In the genomic region with DNA sequence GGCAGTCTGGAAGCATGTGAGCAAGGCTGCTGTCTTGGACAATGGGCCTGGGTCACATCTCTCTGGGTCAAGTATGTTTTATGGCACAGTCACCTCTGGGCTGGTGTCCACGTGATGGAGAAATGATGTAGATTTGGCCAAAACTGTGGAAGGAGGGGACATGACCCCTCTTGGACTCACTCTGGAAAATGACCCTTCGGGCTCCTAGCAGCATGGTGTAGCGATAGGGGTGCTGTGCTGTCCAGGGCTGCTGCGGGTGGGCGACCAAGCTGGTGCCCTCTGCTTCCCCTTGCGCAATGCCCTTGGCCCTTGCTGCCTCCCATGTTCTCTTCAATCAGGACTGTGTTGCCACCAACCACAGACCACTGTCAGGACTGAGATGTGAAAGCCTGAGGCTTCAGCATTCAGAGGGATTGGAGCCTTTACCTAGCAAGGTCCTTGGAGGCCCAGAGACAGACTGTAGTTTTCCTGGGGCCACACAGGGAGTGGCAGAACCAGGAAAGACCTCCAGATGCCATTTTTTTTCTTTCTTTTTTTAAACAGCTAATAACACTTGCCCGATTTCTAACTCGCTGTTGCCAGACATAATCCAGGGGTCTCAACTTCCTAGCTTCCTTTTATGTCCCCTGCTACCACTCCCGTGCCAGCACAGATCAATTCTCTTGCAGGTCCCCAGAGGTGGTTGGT, we compare ENCODE assay signal across 12 cellular contexts. TPM values are rescaled to one million over a fixed set of nuclear protein-coding genes. Genes with fewer than 3 reads are reported as not detected.
DNase-seq lines count a peak whose midpoint lies in the region; ATAC-seq, FAIRE-seq and TF ChIP-seq lines count a peak whose summit lies in the region.
"Had no signal": no experiment of that assay in that cellular context is flagged by ENCODE, and none has a peak within 500 bp of the region (broad histone marks: within the 10 kb centered on the region; RNA-seq: fewer than 3 reads in every experiment).

No MANE protein-coding gene starts in this region.

- H4K20me1 ChIP-seq in HCT116 (ENCODE audit: insufficient read depth): no peaks in the 10 kb centered on the region

- TF ChIP-seq POLR2A in HCT116 (IDR thresholded peaks at IDR 0.05; ENCODE audit: borderline replicate concordance, extremely low read depth, insufficient read depth, insufficient read length) (no peak), gastroesophageal sphincter (IDR thresholded peaks at IDR 0.05) (no peak), tibial nerve (IDR thresholded peaks at IDR 0.05) (no peak)

- CTCF ChIA-PET in HCT116 (lab: Charles Lee): interaction anchor here (0.6 to 1.2 kb wide), 6 partner anchors 9 to 289 kb away, joined by 3 to 4 read pairs (median 4); no protein-coding TSS in a partner anchor

- no peak for FAIRE-seq in HTR-8/SVneo (lab: Jason Lieb, UNC)

- H2AFZ ChIP-seq in HCT116 (ENCODE audit: low read depth, low read length, poor library complexity, severe bottlenecking): peak overlapping the region; percentile 78

- H3K4me3 ChIP-seq in HCT116 (replicated peaks in 1 of 2; ENCODE audit: low read depth in 1 of 2, low read length in 2 of 2) (peak overlapping the region in 1 of 2 experiments; percentile 28; a peak in 1 of 4 replicates), gastroesophageal sphincter (no peak overlapping the region), tibial nerve (no peak overlapping the region)

- no peaks in the 10 kb centered on the region for H3K9me3 ChIP-seq in HCT116 (ENCODE audit: control insufficient read depth in 1 of 2, insufficient read depth in 1 of 2, low read depth in 1 of 2, low read length in 2 of 2)
- H3K9me3 ChIP-seq in gastroesophageal sphincter: no peaks in the 10 kb centered on the region
- H3K9me3 ChIP-seq in tibial nerve: no peaks in the 10 kb centered on the region

- H3K79me2 ChIP-seq in HCT116 (ENCODE audit: insufficient read depth, low read length): no peaks in the 10 kb centered on the region

- DNase-seq in HCT116 (ENCODE audit: low read depth, low spot score): no peak
- no peak for DNase-seq in sciatic nerve (ENCODE audit: low spot score)
- no peak for DNase-seq in tibial nerve (ENCODE audit: low spot score in 2 of 2)
- DNase-seq in HTR-8/SVneo (ENCODE audit: insufficient read length, low spot score): no peak
- DNase-seq in medulla oblongata (ENCODE audit: extremely low spot score): no peak
- DNase-seq: GF-D8 had no signal

- H3K27ac ChIP-seq in HCT116 (ENCODE audit: low read depth, low read length) (no peak overlapping the region), gastroesophageal sphincter (no peak overlapping the region), tibial nerve (no peak overlapping the region)
- H3K27ac ChIP-seq: RWPE1 had no signal

- ATAC-seq in HCT116: peak; percentile 26; the same call in 1 of the 2 replicates
- peak; percentile 36 for ATAC-seq in SK-N-SH treated with all-trans-retinoic acid at 6 μM for 48 hours
- ATAC-seq in gastroesophageal sphincter: peak; percentile 7
- ATAC-seq in sciatic nerve: peak; percentile 34
- ATAC-seq in GM18502 (IDR thresholded peaks at IDR 0.05; ENCODE audit: poor library complexity, unreplicated experiment): no peak

- no peak overlapping the region; the same call in 1 of the 2 replicates for H3K9ac ChIP-seq in HCT116 (ENCODE audit: low read length)

- TF ChIP-seq RAD21 in HCT116 (IDR thresholded peaks at IDR 0.05; ENCODE audit: low read depth): no peak

- BruUV-seq in HCT116 (replicated peaks; lab: Mats Ljungman, UMichigan): no TSS peak

- peak overlapping the region; percentile 62 for H3K4me2 ChIP-seq in HCT116 (ENCODE audit: low read length)

- no peak for TF ChIP-seq CTCF in HCT116 (IDR thresholded peaks at IDR 0.05 in 2 of 3, conservative IDR thresholded peaks at IDR 0.05 in 1 of 3; ENCODE audit: borderline replicate concordance in 1 of 3, insufficient read depth in 1 of 3, low read depth in 2 of 3, low read length in 2 of 3)
- TF ChIP-seq CTCF in gastroesophageal sphincter (IDR thresholded peaks at IDR 0.05): no peak
- TF ChIP-seq CTCF in tibial nerve (IDR thresholded peaks at IDR 0.05): no peak

- H3K9me2 ChIP-seq in HCT116 (ENCODE audit: insufficient read depth): no peaks in the 10 kb centered on the region

- RAD21 ChIA-PET in HCT116 (lab: Charles Lee; ENCODE audit: low non-redundant PET in 1 of 2, low total read pairs in 2 of 2, uncharacterized antibody in 2 of 2, unreplicated experiment in 2 of 2): interaction anchor here in 1 of 2 experiments (0.5 kb wide), 1 partner anchor 1421 kb away, joined by 3 read pairs; no protein-coding TSS in a partner anchor

- no peaks in the 10 kb centered on the region for H3K36me3 ChIP-seq in HCT116 (ENCODE audit: control insufficient read depth in 1 of 2, insufficient read depth in 2 of 2, low read length in 2 of 2)
- H3K36me3 ChIP-seq in gastroesophageal sphincter: no peaks in the 10 kb centered on the region
- H3K36me3 ChIP-seq in tibial nerve: no peaks in the 10 kb centered on the region

- TF ChIP-seq EP300 in gastroesophageal sphincter (IDR thresholded peaks at IDR 0.05) (no peak), tibial nerve (IDR thresholded peaks at IDR 0.05) (no peak)

- H3K27me3 ChIP-seq in HCT116 (ENCODE audit: insufficient read depth, low read length) (no peaks in the 10 kb centered on the region), gastroesophageal sphincter (peaks cover 62% of the 10 kb centered on the region), tibial nerve (peaks cover 0 to 14% of the 10 kb centered on the region in 2 donors)

- POLR2A ChIA-PET in HCT116 (lab: Charles Lee): no interaction called here

- intact Hi-C loops in HCT116 (cut with micrococcal nuclease): loop anchor here (1.0 to 10.0 kb wide), 4 partner anchors 195 to 431 kb away; no protein-coding TSS in a partner anchor
- intact Hi-C loops in sciatic nerve (cut with DNase I): no loop called here

- WGBS in gastroesophageal sphincter (ENCODE audit: low coverage in 1 of 2), 2 donors: 42 to 48% methylated on average over 2 to 6 of the region's 9 CpGs
- 42 to 50% methylated on average over 9 of the region's 9 CpGs for WGBS in tibial nerve, 2 donors

- H3K4me1 ChIP-seq in HCT116 (ENCODE audit: control insufficient read depth in 1 of 2, insufficient read depth in 2 of 2, low read length in 2 of 2): peaks cover 0 to 10% of the 10 kb centered on the region in 2 experiments; a peak in 1 of 4 replicates
- peaks cover 0 to 17% (median 4%) of the 10 kb centered on the region in 3 donors for H3K4me1 ChIP-seq in gastroesophageal sphincter
- H3K4me1 ChIP-seq in tibial nerve: peaks cover 0 to 6% (median 4%) of the 10 kb centered on the region in 4 donors

TF ChIP-seq in HCT116, 20 proteins besides CTCF, POLR2A, EP300 and RAD21 (continues in another document):
- TF ChIP-seq EGR1 (IDR thresholded peaks at IDR 0.05; ENCODE audit: low read depth) (no peak), EZH2phosphoT487 (IDR thresholded peaks at IDR 0.05; ENCODE audit: borderline replicate concordance) (no peak), ZNF274 (IDR thresholded peaks at IDR 0.05; ENCODE audit: low read depth, low read length) (no peak), TCF7L2 (IDR thresholded peaks at IDR 0.05; ENCODE audit: borderline replicate concordance, extremely low read depth, insufficient read depth, insufficient read length) (no peak), CBX3 (IDR thresholded peaks at IDR 0.05; ENCODE audit: low read depth) (no peak), EZH2 (IDR thresholded peaks at IDR 0.05) (no peak)

TF ChIP-seq in SK-N-SH treated with all-trans-retinoic acid at 6 μM for 48 hours, 23 proteins besides CTCF, POLR2A, EP300 and RAD21 (continues in another document):
- TF ChIP-seq RARB (CRISPR knock-in tag; IDR thresholded peaks at IDR 0.05) (no peak), ARNTL (CRISPR knock-in tag; IDR thresholded peaks at IDR 0.05; ENCODE audit: borderline replicate concordance, low read depth) (peak; percentile 56; the same call in 1 of the 2 replicates), SNAI2 (CRISPR knock-in tag; IDR thresholded peaks at IDR 0.05) (no peak), BACH2 (CRISPR knock-in tag; IDR thresholded peaks at IDR 0.05; ENCODE audit: borderline replicate concordance) (no peak), GLIS3 (CRISPR knock-in tag; IDR thresholded peaks at IDR 0.05) (peak; percentile 94), PPARA (CRISPR knock-in tag; IDR thresholded peaks at IDR 0.05; ENCODE audit: borderline replicate concordance) (no peak), ZNF70 (CRISPR knock-in tag; IDR thresholded peaks at IDR 0.05) (no peak)
- TF ChIP-seq, protein P1, sequence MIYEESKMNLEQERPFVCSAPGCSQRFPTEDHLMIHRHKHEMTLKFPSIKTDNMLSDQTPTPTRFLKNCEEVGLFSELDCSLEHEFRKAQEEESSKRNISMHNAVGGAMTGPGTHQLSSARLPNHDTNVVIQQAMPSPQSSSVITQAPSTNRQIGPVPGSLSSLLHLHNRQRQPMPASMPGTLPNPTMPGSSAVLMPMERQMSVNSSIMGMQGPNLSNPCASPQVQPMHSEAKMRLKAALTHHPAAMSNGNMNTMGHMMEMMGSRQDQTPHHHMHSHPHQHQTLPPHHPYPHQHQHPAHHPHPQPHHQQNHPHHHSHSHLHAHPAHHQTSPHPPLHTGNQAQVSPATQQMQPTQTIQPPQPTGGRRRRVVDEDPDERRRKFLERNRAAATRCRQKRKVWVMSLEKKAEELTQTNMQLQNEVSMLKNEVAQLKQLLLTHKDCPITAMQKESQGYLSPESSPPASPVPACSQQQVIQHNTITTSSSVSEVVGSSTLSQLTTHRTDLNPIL (CRISPR knock-in tag; IDR thresholded peaks at IDR 0.05; ENCODE audit: low read depth): peak; percentile 23; the same call in 1 of the 2 replicates
- TF ChIP-seq, protein P2, sequence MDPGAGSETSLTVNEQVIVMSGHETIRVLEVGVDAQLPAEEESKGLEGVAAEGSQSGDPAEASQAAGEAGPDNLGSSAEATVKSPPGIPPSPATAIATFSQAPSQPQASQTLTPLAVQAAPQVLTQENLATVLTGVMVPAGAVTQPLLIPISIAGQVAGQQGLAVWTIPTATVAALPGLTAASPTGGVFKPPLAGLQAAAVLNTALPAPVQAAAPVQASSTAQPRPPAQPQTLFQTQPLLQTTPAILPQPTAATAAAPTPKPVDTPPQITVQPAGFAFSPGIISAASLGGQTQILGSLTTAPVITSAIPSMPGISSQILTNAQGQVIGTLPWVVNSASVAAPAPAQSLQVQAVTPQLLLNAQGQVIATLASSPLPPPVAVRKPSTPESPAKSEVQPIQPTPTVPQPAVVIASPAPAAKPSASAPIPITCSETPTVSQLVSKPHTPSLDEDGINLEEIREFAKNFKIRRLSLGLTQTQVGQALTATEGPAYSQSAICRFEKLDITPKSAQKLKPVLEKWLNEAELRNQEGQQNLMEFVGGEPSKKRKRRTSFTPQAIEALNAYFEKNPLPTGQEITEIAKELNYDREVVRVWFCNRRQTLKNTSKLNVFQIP (CRISPR knock-in tag; IDR thresholded peaks at IDR 0.05; ENCODE audit: borderline replicate concordance, low read depth): no peak

RNA-seq across cellular contexts. Expression of a gene that starts 6.1 kb away (rescaled TPM):
- total RNA-seq in HCT116 (2021; ENCODE audit: unreplicated experiment): 0.17 TPM
- 0.06 and 0.12 TPM in 2 replicates for polyA plus RNA-seq in HCT116 (2012)
- not detected for total RNA-seq in gastroesophageal sphincter
- total RNA-seq in sciatic nerve: not detected
- total RNA-seq in tibial nerve: not detected
- total RNA-seq: activated naive CD4-positive, alpha-beta T cell treated with anti-CD3 and anti-CD28 coated beads for 36 hours; right cardiac atrium had no signal
- polyA plus RNA-seq: right cardiac atrium had no signal

RNA-seq across cellular contexts. Expression of a gene that starts 19.2 kb away (rescaled TPM):
- total RNA-seq in HCT116 (2021; ENCODE audit: unreplicated experiment) (0.07 TPM), gastroesophageal sphincter (under 1 TPM in 1 of 4 donors, not detected in 3; 0.31 TPM), sciatic nerve (0.85 TPM), tibial nerve (1 to 10 TPM in 1 of 4 donors, under 1 TPM in 1, not detected in 2; 0.20 to 2.2 TPM)
- 0.01 TPM in 1 of 2 replicates, not detected in the other for polyA plus RNA-seq in HCT116 (2012)
- total RNA-seq: activated naive CD4-positive, alpha-beta T cell treated with anti-CD3 and anti-CD28 coated beads for 36 hours had no signal
